ENCODE assay signal across 8 cellular contexts in genomic region chr1:27668808-27669723, GRCh38. TPM values are rescaled to one million over a fixed set of nuclear protein-coding genes. Genes with fewer than 3 reads are reported as not detected.
DNase-seq lines count a peak whose midpoint lies in the region; ATAC-seq and TF ChIP-seq lines count a peak whose summit lies in the region.

No MANE protein-coding gene starts in this region.

- DNase-seq in CD14-positive monocyte (ENCODE audit: low spot score): peak; percentile 68
- DNase-seq in HFF-Myc (ENCODE audit: extremely low read depth, low read depth): no peak
- DNase-seq in OCI-M1 (lab: John Stamatoyannopoulos, UW): peak; percentile 77
- peak; percentile 91 for DNase-seq in activated T-cell treated with anti-CD3 and anti-CD28 coated beads, Interleukin-2, amount 50 U/mL, for 4 hours
- DNase-seq in fibroblast of mammary gland (ENCODE audit: low read depth): peak; percentile 58
- peak; percentile 92 for DNase-seq in nephron progenitor cell
- peak; percentile 93 for DNase-seq in stimulated activated naive CD8-positive, alpha-beta T cell treated with anti-CD3 and anti-CD28 coated beads, Interleukin-15, Interleukin-2, amounts not matched to agents 100 U/mL and 50 U/mL, for 24 hours

- H3K4me3 Mint-ChIP-seq in CD14-positive monocyte: peak overlapping the region; percentile 76 to 79
- H3K4me3 Mint-ChIP-seq in activated T-cell treated with anti-CD3 and anti-CD28 coated beads, Interleukin-2, amount 50 U/mL, for 4 hours: peak overlapping the region; percentile 77
- peak overlapping the region; percentile 67 for H3K4me3 Mint-ChIP-seq in nephron progenitor cell

- H3K4me3 ChIP-seq in HFF-Myc (replicated peaks; ENCODE audit: low read depth, low read length): peak overlapping the region; percentile 34
- H3K4me3 ChIP-seq in fibroblast of mammary gland (ENCODE audit: control insufficient read depth, low read depth, low read length): peak overlapping the region; percentile 50

- ATAC-seq in activated T-cell treated with anti-CD3 and anti-CD28 coated beads, Interleukin-2, amount 50 U/mL, for 4 hours: peak; percentile 58 to 61
- peak; percentile 22 for ATAC-seq in stimulated activated naive CD8-positive, alpha-beta T cell treated with anti-CD3 and anti-CD28 coated beads, Interleukin-15, Interleukin-2, amounts not matched to agents 100 U/mL and 50 U/mL, for 24 hours
- no peak for ATAC-seq in GM21737 (IDR thresholded peaks at IDR 0.05; ENCODE audit: unreplicated experiment)

- peaks cover 0 to 3% (median 2%) of the 10 kb centered on the region in 3 donors for H3K27me3 Mint-ChIP-seq in CD14-positive monocyte (ENCODE audit: low read depth in 3 of 3)
- no peaks in the 10 kb centered on the region for H3K27me3 Mint-ChIP-seq in activated T-cell treated with anti-CD3 and anti-CD28 coated beads, Interleukin-2, amount 50 U/mL, for 4 hours (ENCODE audit: low read depth)
- H3K27me3 Mint-ChIP-seq in nephron progenitor cell (ENCODE audit: low read depth, poor library complexity): peaks cover 23% of the 10 kb centered on the region

- H3K4me1 Mint-ChIP-seq in CD14-positive monocyte (peaks cover 58% of the 10 kb centered on the region), nephron progenitor cell (peaks cover 36% of the 10 kb centered on the region)
- peaks cover 37% of the 10 kb centered on the region for H3K4me1 Mint-ChIP-seq in activated T-cell treated with anti-CD3 and anti-CD28 coated beads, Interleukin-2, amount 50 U/mL, for 4 hours (ENCODE audit: low read depth)

- H3K36me3 Mint-ChIP-seq in CD14-positive monocyte (peaks cover 9 to 20% of the 10 kb centered on the region in 2 donors), nephron progenitor cell (ENCODE audit: low read depth) (no peaks in the 10 kb centered on the region)
- peaks cover 7% of the 10 kb centered on the region for H3K36me3 Mint-ChIP-seq in activated T-cell treated with anti-CD3 and anti-CD28 coated beads, Interleukin-2, amount 50 U/mL, for 4 hours (ENCODE audit: insufficient read depth)

- TF ChIP-seq CTCF in CD14-positive monocyte (IDR thresholded peaks at IDR 0.05) (peak; percentile 92), HFF-Myc (IDR thresholded peaks at IDR 0.05; ENCODE audit: low read depth, low read length, missing control alignments) (peak; percentile 66), fibroblast of mammary gland (conservative IDR thresholded peaks at IDR 0.05; ENCODE audit: control insufficient read depth, insufficient read depth, low read depth, low read length) (peak; percentile 93), nephron progenitor cell (IDR thresholded peaks at IDR 0.05) (peak; percentile 82)

- H3K9me3 Mint-ChIP-seq in CD14-positive monocyte: peaks cover 0 to 2% (median 0%) of the 10 kb centered on the region in 7 donors
- no peaks in the 10 kb centered on the region for H3K9me3 Mint-ChIP-seq in activated T-cell treated with anti-CD3 and anti-CD28 coated beads, Interleukin-2, amount 50 U/mL, for 4 hours
- no peaks in the 10 kb centered on the region for H3K9me3 Mint-ChIP-seq in nephron progenitor cell

- H3K27ac Mint-ChIP-seq in CD14-positive monocyte (peak overlapping the region in 6 of 7 donors; percentile 50 to 88 (median 78)), nephron progenitor cell (no peak overlapping the region)

- intact Hi-C loops in CD14-positive monocyte (cut with micrococcal nuclease): loop anchor here (5.0 to 10.0 kb wide), 4 partner anchors 58 to 344 kb away; partner anchors contain the start of genes FAM76A (in 1 of the 2) and TMEM222 (in 1 of the 2)

RNA-seq across cellular contexts. Expression of gene IFI6, which starts 2.9 kb away (rescaled TPM):
- 100 to 1,000 TPM; 276 TPM for polyA plus RNA-seq in CD14-positive monocyte
- total RNA-seq in activated T-cell treated with anti-CD3 and anti-CD28 coated beads, Interleukin-2, amount 50 U/mL, for 4 hours: 10 to 100 TPM in 2 of 3 donors, 1 to 10 TPM in 1; 9.1 to 18.9 (median 15.4) TPM

RNA-seq across cellular contexts. Expression of gene FGR, which starts 34.1 kb away (rescaled TPM):
- polyA plus RNA-seq in CD14-positive monocyte: 100 to 1,000 TPM; 371 to 571 TPM
- total RNA-seq in activated T-cell treated with anti-CD3 and anti-CD28 coated beads, Interleukin-2, amount 50 U/mL, for 4 hours: under 1 TPM; 0.08 to 0.65 (median 0.61) TPM

RNA-seq across cellular contexts. Expression of gene FAM76A, which starts 56.7 kb away (rescaled TPM):
- polyA plus RNA-seq in CD14-positive monocyte: 10 to 100 TPM in 1 of 2 donors, 1 to 10 TPM in 1; 9.1 to 10.3 TPM
- total RNA-seq in activated T-cell treated with anti-CD3 and anti-CD28 coated beads, Interleukin-2, amount 50 U/mL, for 4 hours: 10 to 100 TPM; 10.3 to 13.0 (median 11.0) TPM
